In genomic region chr4:48651869-48652447, GRCh38 we compare ENCODE assay signal across 1 cellular context.
TF ChIP-seq lines count a peak whose summit lies in the region.

No MANE protein-coding gene starts in this region.

TF ChIP-seq in K562, 482 proteins besides CTCF, POLR2A, EP300 and RAD21 (continued from another document):
- no peak for TF ChIP-seq ZNF407 (IDR thresholded peaks at IDR 0.05; ENCODE audit: low read depth)
- TF ChIP-seq TFAM (CRISPR knock-in tag; conservative IDR thresholded peaks at IDR 0.05) = no peak
- TF ChIP-seq SIN3A (IDR thresholded peaks at IDR 0.05; ENCODE audit: borderline replicate concordance in 2 of 2, control insufficient read depth in 1 of 2, low read depth in 2 of 2, low read length in 2 of 2) = no peak
- no peak for TF ChIP-seq CBX2 (IDR thresholded peaks at IDR 0.05; ENCODE audit: insufficient read depth, low read length, poor library complexity, severe bottlenecking)
- TF ChIP-seq NBN (IDR thresholded peaks at IDR 0.05; ENCODE audit: low read depth) = no peak
